In the genomic region with DNA sequence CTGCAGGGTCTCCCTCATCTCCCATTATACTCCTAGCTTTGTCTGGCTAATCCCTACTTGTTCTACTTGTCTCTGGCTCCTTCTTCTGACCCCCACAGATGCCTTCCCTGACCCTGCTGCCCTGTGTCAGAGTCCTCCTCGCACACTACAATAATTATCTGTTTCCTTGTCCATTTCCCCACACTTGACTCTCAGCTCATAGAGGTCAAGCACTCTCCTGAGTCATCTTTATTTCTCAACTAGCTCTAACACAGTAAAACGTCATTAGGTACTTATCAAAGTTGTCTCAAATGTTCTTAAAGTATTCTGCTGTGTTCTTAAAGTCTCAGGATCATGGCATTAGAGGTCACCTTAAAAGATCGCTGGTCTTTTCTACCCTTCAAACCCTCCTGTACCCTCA, we compare ENCODE assay signal across 26 cellular contexts. TPM values are rescaled to one million over a fixed set of nuclear protein-coding genes. Genes with fewer than 3 reads are reported as not detected.
DNase-seq lines count a peak whose midpoint lies in the region; ATAC-seq, FAIRE-seq and TF ChIP-seq lines count a peak whose summit lies in the region.
"Had no signal": no experiment of that assay in that cellular context is flagged by ENCODE, and none has a peak within 500 bp of the region (broad histone marks: within the 10 kb centered on the region; RNA-seq: fewer than 3 reads in every experiment).

No MANE protein-coding gene starts in this region.

- TF ChIP-seq POLR2A in ovary (IDR thresholded peaks at IDR 0.05) = no peak

- TF ChIP-seq EP300 in ovary (IDR thresholded peaks at IDR 0.05) = no peak

- H3K27me3 ChIP-seq in GM23248 (replicated peaks; ENCODE audit: insufficient read depth) (no peaks in the 10 kb centered on the region), bronchial epithelial cell (ENCODE audit: control insufficient read depth, insufficient read depth, low read length) (no peaks in the 10 kb centered on the region), ovary (no peaks in the 10 kb centered on the region)
- H3K27me3 ChIP-seq: ascending aorta, colonic mucosa had no signal

- H3K27ac ChIP-seq in GM23248 (no peak overlapping the region), ovary (no peak overlapping the region)
- H3K27ac ChIP-seq: ascending aorta, colonic mucosa, psoas muscle, SK-N-MC had no signal

- H3K36me3 ChIP-seq in GM23248 (ENCODE audit: low read depth) = no peaks in the 10 kb centered on the region
- no peaks in the 10 kb centered on the region for H3K36me3 ChIP-seq in bronchial epithelial cell (ENCODE audit: control insufficient read depth, insufficient read depth, low read length)
- H3K36me3 ChIP-seq in ovary = no peaks in the 10 kb centered on the region
- H3K36me3 ChIP-seq: ascending aorta, colonic mucosa had no signal

- H3K4me1 ChIP-seq in GM23248 (ENCODE audit: insufficient read depth) = peaks cover 8% of the 10 kb centered on the region; the same call in 1 of the 2 replicates
- H3K4me1 ChIP-seq in ovary (ENCODE audit: insufficient read depth) = no peaks in the 10 kb centered on the region
- H3K4me1 ChIP-seq: ascending aorta, colonic mucosa, psoas muscle had no signal

- no peak overlapping the region for H2AFZ ChIP-seq in GM23248
- H2AFZ ChIP-seq: GM23338 had no signal

- ATAC-seq in HG03108 (IDR thresholded peaks at IDR 0.05; ENCODE audit: unreplicated experiment) = no peak
- ATAC-seq: GM23338, psoas muscle, WTC11 had no signal

- intact Hi-C loops in ovary (cut with DNase I) = no loop called here

- no peaks in the 10 kb centered on the region for H3F3A ChIP-seq in GM23248 (ENCODE audit: insufficient read depth)

- DNase-seq in AG08396 (ENCODE audit: low spot score) = peak; percentile 29
- DNase-seq in GM23248 = peak; percentile 72
- peak; percentile 37 for DNase-seq in bronchial epithelial cell (ENCODE audit: low read depth)
- peak; percentile 52 for DNase-seq in kidney tubule cell (ENCODE audit: low spot score)
- no peak for DNase-seq in NAMALWA (ENCODE audit: low spot score)
- DNase-seq in ovary = no peak
- no peak for DNase-seq in amniotic stem cell (lab: John Stamatoyannopoulos, UW)
- DNase-seq: activated CD4-positive, alpha-beta T cell treated with anti-CD3 and anti-CD28 coated beads, Interleukin-2, amount 50 U/mL, for 48 hours; activated naive CD4-positive, alpha-beta T cell treated with anti-CD3 and anti-CD28 coated beads for 36 hours; CD4-positive, CD25-positive, alpha-beta regulatory T cell; colonic mucosa; DMS79 treated with DMSO at 0.1 percent for 48 hours; NCI-H187; NCI-H2227 treated with DMSO at 0.1 percent for 48 hours; psoas muscle had no signal

- no peaks in the 10 kb centered on the region for H3K9me2 ChIP-seq in GM23248 (ENCODE audit: insufficient read depth)

- 35 to 37% methylated on average over 3 of the region's 3 CpGs for WGBS in GM23248 (ENCODE audit: low coverage in 1 of 2, low lambda C conversion rate in 2 of 2, missing lambda C conversion rate in 2 of 2), 2 experiments
- 42 to 49% (median 45%) methylated on average over 3 of the region's 3 CpGs for WGBS in ovary, 3 donors

- no peaks in the 10 kb centered on the region for H3K79me2 ChIP-seq in GM23248 (ENCODE audit: insufficient read depth)

- H3K9me3 ChIP-seq in GM23248 (ENCODE audit: low read depth) (no peaks in the 10 kb centered on the region), ovary (no peaks in the 10 kb centered on the region)
- H3K9me3 ChIP-seq: ascending aorta, colonic mucosa, psoas muscle had no signal

- TF ChIP-seq CTCF in bronchial epithelial cell (IDR thresholded peaks at IDR 0.05; ENCODE audit: insufficient read depth, low read length, severe bottlenecking) (no peak), ovary (IDR thresholded peaks at IDR 0.05) (no peak)

- H3K9ac ChIP-seq in GM23248 = no peak overlapping the region

- in situ Hi-C loops in GM23248 (cut with MboI) = no loop called here

- H3K4me2 ChIP-seq in GM23248 (ENCODE audit: unreplicated experiment) = no peak overlapping the region
- H3K4me2 ChIP-seq: GM23338 had no signal

- H4K20me1 ChIP-seq in GM23248 (ENCODE audit: insufficient read depth) = no peaks in the 10 kb centered on the region

- H3K4me3 ChIP-seq in GM23248 (no peak overlapping the region), bronchial epithelial cell (ENCODE audit: low read depth, low read length) (no peak overlapping the region), ovary (no peak overlapping the region)
- H3K4me3 ChIP-seq: ascending aorta, colonic mucosa, GM23338, psoas muscle, SK-N-MC had no signal

- peak; percentile 28 for FAIRE-seq in bronchial epithelial cell (lab: Jason Lieb, UNC)
- FAIRE-seq: frontal cortex had no signal

RNA-seq across cellular contexts. Expression of a gene that starts 47.1 kb away (rescaled TPM):
- total RNA-seq in GM23248 (2014; rRNA removed; shearing (Covaris generic)) = not detected in 2 replicates
- polyA plus RNA-seq in GM23248 (2016; fragmentation: Nextera tagmentation; extraction: Ambion mirVana) (not detected in 2 replicates), ovary (not detected)
- total RNA-seq in bronchial epithelial cell (not detected in 2 replicates), ovary (under 1 TPM in 1 of 7 donors, not detected in 6; 0.08 TPM)
- total RNA-seq: A673; activated naive CD4-positive, alpha-beta T cell treated with anti-CD3 and anti-CD28 coated beads for 36 hours; CD4-positive, CD25-positive, alpha-beta regulatory T cell; colonic mucosa; frontal cortex; GM23338; mononuclear cell; neural crest cell; psoas muscle; T-helper 2 cell treated with Interferon-gamma antibody and Interleukin-4, amounts not matched to agents 100 ng/mL and 5 ng/mL, for 36 hours; temporal lobe had no signal
- polyA plus RNA-seq: CD4-positive, CD25-positive, alpha-beta regulatory T cell; GM23338; psoas muscle had no signal

Comparison
In these comparisons a context has a peak if more than half of its experiments do, and no peak if none do; other contexts are left out.
1. DNase-seq: peak in AG08396 (single experiment), GM23248 (single experiment), bronchial epithelial cell (single experiment) and kidney tubule cell (single experiment); none in NAMALWA (single experiment), ovary (0 of 5) and amniotic stem cell (single experiment).